In the genomic region with DNA sequence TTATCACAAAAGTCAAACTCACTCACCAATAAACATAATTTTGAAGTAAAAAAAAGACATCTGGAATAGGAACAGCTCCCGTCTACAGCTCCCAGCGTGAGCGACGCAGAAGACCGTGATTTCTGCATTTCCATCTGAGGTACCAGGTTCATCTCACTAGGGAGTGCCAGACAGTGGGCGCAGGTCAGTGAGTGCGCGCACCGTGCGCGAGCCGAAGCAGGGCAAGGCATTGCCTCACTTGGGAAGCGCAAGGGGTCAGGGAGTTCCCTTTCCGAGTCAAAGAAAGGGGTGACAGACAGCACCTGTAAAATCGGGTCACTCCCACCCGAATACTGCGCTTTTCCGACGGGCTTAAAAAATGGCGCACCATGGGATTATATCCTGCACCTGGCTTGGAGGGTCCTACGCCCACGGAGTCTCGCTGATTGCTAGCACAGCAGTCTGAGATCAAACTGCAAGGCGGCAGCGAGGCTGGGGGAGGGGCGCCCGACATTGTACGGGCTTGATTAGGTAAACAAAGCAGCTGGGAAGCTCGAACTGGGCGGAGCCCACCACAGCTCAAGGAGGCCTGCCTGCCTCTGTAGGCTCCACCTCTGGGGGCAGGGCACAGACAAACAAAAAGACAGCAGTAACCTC, we compare ENCODE assay signal across 7 cellular contexts.
DNase-seq lines count a peak whose midpoint lies in the region; ATAC-seq and TF ChIP-seq lines count a peak whose summit lies in the region.
"Not testable (repeated sequence)": the region's sequence is repeated elsewhere in the genome, so short reads cannot be mapped to it uniquely, and the experiment has no call there.

No MANE protein-coding gene starts in this region.

- H3K9me3 Mint-ChIP-seq in WTC11: peaks cover 19% of the 10 kb centered on the region
- H3K9me3 Mint-ChIP-seq in glutamatergic neuron (ENCODE audit: unreplicated experiment): not testable (repeated sequence)
- peaks cover 12% of the 10 kb centered on the region for H3K9me3 Mint-ChIP-seq in neural crest cell

- H3K9ac ChIP-seq in HUES64 (ENCODE audit: low read depth, low read length): peak overlapping the region; percentile 71

- H3K27ac Mint-ChIP-seq in WTC11 (peak overlapping the region; percentile 41; the same call in 1 of the 2 replicates), glutamatergic neuron (ENCODE audit: unreplicated experiment) (peak overlapping the region; percentile 88), neural crest cell (ENCODE audit: unreplicated experiment) (peak overlapping the region; percentile 94)

- H3K9me3 ChIP-seq in HUES64 (ENCODE audit: insufficient read depth, low read depth, low read length); iPS-18c (ENCODE audit: control insufficient read depth, insufficient read depth, low read length): not testable (repeated sequence)

- not testable (repeated sequence) for H3K36me3 ChIP-seq in HUES64 (ENCODE audit: insufficient read depth, low read length)

- H3K4me1 Mint-ChIP-seq in WTC11; glutamatergic neuron (ENCODE audit: low read depth, unreplicated experiment); neural crest cell: not testable (repeated sequence)

- ATAC-seq in WTC11: not testable (repeated sequence)

- H3K36me3 Mint-ChIP-seq in WTC11 (peaks cover 21% of the 10 kb centered on the region), neural crest cell (ENCODE audit: low read depth) (peaks cover 11% of the 10 kb centered on the region)
- H3K36me3 Mint-ChIP-seq in glutamatergic neuron (ENCODE audit: unreplicated experiment): not testable (repeated sequence)

- POLR2A ChIA-PET in WTC11 (lab: Charles Lee): not testable (repeated sequence)

- H3K27me3 ChIP-seq in HUES64 (ENCODE audit: insufficient read depth, low read length): not testable (repeated sequence)

- 3% methylated on average over 28 of the region's 30 CpGs for WGBS in HUES64

- H3K27ac ChIP-seq in HUES64 (ENCODE audit: low read depth, low read length): peak overlapping the region; percentile 28; the same call in 1 of the 2 replicates

- CTCF ChIA-PET in WTC11 (lab: Charles Lee): not testable (repeated sequence)

- H3K27me3 Mint-ChIP-seq in WTC11 (ENCODE audit: low read depth); glutamatergic neuron (ENCODE audit: unreplicated experiment); neural crest cell (ENCODE audit: low read depth): not testable (repeated sequence)

- H3K4me1 ChIP-seq in HUES64 (ENCODE audit: insufficient read depth, low read length): not testable (repeated sequence)

- H3K4me3 ChIP-seq in HUES64 (ENCODE audit: low read length): peak overlapping the region; percentile 62
- H3K4me3 ChIP-seq in iPS-18c (ENCODE audit: insufficient read depth, low read depth, low read length): peak overlapping the region; percentile 55

- DNase-seq in ELF-1 (ENCODE audit: low read depth, low spot score) (peak; percentile 80), NCI-H748 (lab: John Stamatoyannopoulos, UW; ENCODE audit: unreplicated experiment) (peak; percentile 39), WTC11 (ENCODE audit: low spot score) (peak; percentile 78), glutamatergic neuron (peak; percentile 73), neural crest cell (ENCODE audit: low read depth, low spot score) (peak; percentile 54)

- TF ChIP-seq CTCF in WTC11 (IDR thresholded peaks at IDR 0.05); glutamatergic neuron (IDR thresholded peaks at IDR 0.05; ENCODE audit: partially characterized antibody, unreplicated experiment); neural crest cell (conservative IDR thresholded peaks at IDR 0.05): not testable (repeated sequence)

- H3K4me3 Mint-ChIP-seq in WTC11 (peak overlapping the region; percentile 82), glutamatergic neuron (ENCODE audit: unreplicated experiment) (peak overlapping the region; percentile 87), neural crest cell (peak overlapping the region; percentile 96)

TF ChIP-seq in WTC11, 78 proteins besides CTCF, POLR2A, EP300 and RAD21:
- TF ChIP-seq ETV6 (CRISPR knock-in tag; IDR thresholded peaks at IDR 0.05) (0 out of 2 replicates have a peak, but pooled peaks have one; percentile 48), SP1 (CRISPR knock-in tag; conservative IDR thresholded peaks at IDR 0.05) (0 out of 2 replicates have a peak, but pooled peaks have one; percentile 28), FOXK1 (CRISPR knock-in tag; IDR thresholded peaks at IDR 0.05) (peak; percentile 82), FOXP1 (CRISPR knock-in tag; IDR thresholded peaks at IDR 0.05; ENCODE audit: borderline replicate concordance) (peak; percentile 29; the same call in 1 of the 2 replicates), TEAD1 (CRISPR knock-in tag; IDR thresholded peaks at IDR 0.05) (0 out of 2 replicates have a peak, but pooled peaks have one; percentile 32)
- TF ChIP-seq, protein P1, sequence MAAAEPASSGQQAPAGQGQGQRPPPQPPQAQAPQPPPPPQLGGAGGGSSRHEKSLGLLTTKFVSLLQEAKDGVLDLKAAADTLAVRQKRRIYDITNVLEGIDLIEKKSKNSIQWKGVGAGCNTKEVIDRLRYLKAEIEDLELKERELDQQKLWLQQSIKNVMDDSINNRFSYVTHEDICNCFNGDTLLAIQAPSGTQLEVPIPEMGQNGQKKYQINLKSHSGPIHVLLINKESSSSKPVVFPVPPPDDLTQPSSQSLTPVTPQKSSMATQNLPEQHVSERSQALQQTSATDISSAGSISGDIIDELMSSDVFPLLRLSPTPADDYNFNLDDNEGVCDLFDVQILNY (CRISPR knock-in tag; IDR thresholded peaks at IDR 0.05): 0 out of 2 replicates have a peak, but pooled peaks have one; percentile 23
- TF ChIP-seq, protein P2, sequence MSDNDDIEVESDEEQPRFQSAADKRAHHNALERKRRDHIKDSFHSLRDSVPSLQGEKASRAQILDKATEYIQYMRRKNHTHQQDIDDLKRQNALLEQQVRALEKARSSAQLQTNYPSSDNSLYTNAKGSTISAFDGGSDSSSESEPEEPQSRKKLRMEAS (CRISPR knock-in tag; IDR thresholded peaks at IDR 0.05): 0 out of 2 replicates have a peak, but pooled peaks have one; percentile 48
- TF ChIP-seq, protein P3, sequence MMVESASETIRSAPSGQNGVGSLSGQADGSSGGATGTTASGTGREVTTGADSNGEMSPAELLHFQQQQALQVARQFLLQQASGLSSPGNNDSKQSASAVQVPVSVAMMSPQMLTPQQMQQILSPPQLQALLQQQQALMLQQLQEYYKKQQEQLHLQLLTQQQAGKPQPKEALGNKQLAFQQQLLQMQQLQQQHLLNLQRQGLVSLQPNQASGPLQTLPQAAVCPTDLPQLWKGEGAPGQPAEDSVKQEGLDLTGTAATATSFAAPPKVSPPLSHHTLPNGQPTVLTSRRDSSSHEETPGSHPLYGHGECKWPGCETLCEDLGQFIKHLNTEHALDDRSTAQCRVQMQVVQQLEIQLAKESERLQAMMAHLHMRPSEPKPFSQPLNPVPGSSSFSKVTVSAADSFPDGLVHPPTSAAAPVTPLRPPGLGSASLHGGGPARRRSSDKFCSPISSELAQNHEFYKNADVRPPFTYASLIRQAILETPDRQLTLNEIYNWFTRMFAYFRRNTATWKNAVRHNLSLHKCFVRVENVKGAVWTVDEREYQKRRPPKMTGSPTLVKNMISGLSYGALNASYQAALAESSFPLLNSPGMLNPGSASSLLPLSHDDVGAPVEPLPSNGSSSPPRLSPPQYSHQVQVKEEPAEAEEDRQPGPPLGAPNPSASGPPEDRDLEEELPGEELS (CRISPR knock-in tag; IDR thresholded peaks at IDR 0.05): 0 out of 2 replicates have a peak, but pooled peaks have one; percentile 59
- TF ChIP-seq, protein P4, sequence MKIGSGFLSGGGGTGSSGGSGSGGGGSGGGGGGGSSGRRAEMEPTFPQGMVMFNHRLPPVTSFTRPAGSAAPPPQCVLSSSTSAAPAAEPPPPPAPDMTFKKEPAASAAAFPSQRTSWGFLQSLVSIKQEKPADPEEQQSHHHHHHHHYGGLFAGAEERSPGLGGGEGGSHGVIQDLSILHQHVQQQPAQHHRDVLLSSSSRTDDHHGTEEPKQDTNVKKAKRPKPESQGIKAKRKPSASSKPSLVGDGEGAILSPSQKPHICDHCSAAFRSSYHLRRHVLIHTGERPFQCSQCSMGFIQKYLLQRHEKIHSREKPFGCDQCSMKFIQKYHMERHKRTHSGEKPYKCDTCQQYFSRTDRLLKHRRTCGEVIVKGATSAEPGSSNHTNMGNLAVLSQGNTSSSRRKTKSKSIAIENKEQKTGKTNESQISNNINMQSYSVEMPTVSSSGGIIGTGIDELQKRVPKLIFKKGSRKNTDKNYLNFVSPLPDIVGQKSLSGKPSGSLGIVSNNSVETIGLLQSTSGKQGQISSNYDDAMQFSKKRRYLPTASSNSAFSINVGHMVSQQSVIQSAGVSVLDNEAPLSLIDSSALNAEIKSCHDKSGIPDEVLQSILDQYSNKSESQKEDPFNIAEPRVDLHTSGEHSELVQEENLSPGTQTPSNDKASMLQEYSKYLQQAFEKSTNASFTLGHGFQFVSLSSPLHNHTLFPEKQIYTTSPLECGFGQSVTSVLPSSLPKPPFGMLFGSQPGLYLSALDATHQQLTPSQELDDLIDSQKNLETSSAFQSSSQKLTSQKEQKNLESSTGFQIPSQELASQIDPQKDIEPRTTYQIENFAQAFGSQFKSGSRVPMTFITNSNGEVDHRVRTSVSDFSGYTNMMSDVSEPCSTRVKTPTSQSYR (CRISPR knock-in tag; IDR thresholded peaks at IDR 0.05): peak; percentile 58; the same call in 1 of the 2 replicates

Comparison
In these comparisons a context has a peak if more than half of its experiments do, and no peak if none do; other contexts are left out.
1. H3K27ac Mint-ChIP-seq: peak in every context shown above with its lines; median percentile 94 in neural crest cell; 88 in glutamatergic neuron; 41 in WTC11.